Comparison of ENCODE assay signal across 1 cellular context in the genomic region with DNA sequence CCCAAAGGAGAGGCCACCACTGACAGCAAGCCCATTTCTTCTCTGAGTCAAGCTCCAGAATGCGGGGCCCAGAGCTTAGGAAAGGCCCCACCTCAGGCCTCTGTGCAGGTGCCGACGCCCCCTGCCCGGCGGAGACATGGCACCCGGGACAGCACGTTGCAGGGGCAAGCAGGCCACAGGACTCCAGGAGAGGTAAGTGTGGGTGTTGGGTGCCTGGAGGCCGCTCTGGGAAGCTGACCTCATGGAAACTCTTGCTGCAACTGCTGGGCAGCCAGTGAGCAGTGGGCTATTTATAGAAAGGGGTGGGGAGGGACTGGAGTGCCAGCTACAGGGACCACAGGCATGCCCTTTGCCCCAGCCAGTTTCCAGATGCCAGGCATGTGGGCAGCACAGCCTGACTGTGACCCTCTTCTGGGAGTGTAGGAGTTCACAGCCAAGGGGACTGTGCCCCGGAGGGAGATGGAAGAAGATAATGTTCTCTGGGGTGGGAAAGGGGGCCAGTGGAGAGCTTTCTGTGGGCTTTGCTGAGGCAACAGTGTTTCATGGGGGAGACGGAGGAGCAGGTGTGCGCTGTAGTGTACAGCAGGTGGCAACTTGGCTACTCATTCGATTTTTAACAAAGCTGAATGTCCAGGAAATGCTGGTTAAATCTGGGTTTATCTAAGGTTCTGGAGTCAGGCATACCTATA.
A peak's percentile ranks its signal among the peaks of the same experiment; 100 is the strongest.
TF ChIP-seq lines count a peak whose summit lies in the region.

No MANE protein-coding gene starts in this region.

TF ChIP-seq in HepG2, 621 proteins besides CTCF, POLR2A, EP300 and RAD21 (continued from another document):
- TF ChIP-seq, protein P1, sequence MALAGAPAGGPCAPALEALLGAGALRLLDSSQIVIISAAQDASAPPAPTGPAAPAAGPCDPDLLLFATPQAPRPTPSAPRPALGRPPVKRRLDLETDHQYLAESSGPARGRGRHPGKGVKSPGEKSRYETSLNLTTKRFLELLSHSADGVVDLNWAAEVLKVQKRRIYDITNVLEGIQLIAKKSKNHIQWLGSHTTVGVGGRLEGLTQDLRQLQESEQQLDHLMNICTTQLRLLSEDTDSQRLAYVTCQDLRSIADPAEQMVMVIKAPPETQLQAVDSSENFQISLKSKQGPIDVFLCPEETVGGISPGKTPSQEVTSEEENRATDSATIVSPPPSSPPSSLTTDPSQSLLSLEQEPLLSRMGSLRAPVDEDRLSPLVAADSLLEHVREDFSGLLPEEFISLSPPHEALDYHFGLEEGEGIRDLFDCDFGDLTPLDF (CRISPR knock-in tag; IDR thresholded peaks at IDR 0.05), result no peak
- TF ChIP-seq ELF3 (CRISPR knock-in tag; IDR thresholded peaks at IDR 0.05), result 0 out of 2 replicates have a peak, but pooled peaks have one; percentile 17
- peak; percentile 94 for TF ChIP-seq HIC2 (CRISPR knock-in tag; IDR thresholded peaks at IDR 0.05; ENCODE audit: low read depth)
- TF ChIP-seq, protein P2, sequence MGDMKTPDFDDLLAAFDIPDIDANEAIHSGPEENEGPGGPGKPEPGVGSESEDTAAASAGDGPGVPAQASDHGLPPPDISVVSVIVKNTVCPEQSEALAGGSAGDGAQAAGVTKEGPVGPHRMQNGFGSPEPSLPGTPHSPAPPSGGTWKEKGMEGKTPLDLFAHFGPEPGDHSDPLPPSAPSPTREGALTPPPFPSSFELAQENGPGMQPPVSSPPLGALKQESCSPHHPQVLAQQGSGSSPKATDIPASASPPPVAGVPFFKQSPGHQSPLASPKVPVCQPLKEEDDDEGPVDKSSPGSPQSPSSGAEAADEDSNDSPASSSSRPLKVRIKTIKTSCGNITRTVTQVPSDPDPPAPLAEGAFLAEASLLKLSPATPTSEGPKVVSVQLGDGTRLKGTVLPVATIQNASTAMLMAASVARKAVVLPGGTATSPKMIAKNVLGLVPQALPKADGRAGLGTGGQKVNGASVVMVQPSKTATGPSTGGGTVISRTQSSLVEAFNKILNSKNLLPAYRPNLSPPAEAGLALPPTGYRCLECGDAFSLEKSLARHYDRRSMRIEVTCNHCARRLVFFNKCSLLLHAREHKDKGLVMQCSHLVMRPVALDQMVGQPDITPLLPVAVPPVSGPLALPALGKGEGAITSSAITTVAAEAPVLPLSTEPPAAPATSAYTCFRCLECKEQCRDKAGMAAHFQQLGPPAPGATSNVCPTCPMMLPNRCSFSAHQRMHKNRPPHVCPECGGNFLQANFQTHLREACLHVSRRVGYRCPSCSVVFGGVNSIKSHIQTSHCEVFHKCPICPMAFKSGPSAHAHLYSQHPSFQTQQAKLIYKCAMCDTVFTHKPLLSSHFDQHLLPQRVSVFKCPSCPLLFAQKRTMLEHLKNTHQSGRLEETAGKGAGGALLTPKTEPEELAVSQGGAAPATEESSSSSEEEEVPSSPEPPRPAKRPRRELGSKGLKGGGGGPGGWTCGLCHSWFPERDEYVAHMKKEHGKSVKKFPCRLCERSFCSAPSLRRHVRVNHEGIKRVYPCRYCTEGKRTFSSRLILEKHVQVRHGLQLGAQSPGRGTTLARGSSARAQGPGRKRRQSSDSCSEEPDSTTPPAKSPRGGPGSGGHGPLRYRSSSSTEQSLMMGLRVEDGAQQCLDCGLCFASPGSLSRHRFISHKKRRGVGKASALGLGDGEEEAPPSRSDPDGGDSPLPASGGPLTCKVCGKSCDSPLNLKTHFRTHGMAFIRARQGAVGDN (CRISPR knock-in tag; IDR thresholded peaks at IDR 0.05), result peak; percentile 70
- TF ChIP-seq, protein P3, sequence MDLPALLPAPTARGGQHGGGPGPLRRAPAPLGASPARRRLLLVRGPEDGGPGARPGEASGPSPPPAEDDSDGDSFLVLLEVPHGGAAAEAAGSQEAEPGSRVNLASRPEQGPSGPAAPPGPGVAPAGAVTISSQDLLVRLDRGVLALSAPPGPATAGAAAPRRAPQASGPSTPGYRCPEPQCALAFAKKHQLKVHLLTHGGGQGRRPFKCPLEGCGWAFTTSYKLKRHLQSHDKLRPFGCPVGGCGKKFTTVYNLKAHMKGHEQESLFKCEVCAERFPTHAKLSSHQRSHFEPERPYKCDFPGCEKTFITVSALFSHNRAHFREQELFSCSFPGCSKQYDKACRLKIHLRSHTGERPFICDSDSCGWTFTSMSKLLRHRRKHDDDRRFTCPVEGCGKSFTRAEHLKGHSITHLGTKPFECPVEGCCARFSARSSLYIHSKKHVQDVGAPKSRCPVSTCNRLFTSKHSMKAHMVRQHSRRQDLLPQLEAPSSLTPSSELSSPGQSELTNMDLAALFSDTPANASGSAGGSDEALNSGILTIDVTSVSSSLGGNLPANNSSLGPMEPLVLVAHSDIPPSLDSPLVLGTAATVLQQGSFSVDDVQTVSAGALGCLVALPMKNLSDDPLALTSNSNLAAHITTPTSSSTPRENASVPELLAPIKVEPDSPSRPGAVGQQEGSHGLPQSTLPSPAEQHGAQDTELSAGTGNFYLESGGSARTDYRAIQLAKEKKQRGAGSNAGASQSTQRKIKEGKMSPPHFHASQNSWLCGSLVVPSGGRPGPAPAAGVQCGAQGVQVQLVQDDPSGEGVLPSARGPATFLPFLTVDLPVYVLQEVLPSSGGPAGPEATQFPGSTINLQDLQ (CRISPR knock-in tag; IDR thresholded peaks at IDR 0.05), result no peak
- 0 out of 2 replicates have a peak, but pooled peaks have one; percentile 18 for TF ChIP-seq HMG20A (CRISPR knock-in tag; IDR thresholded peaks at IDR 0.05; ENCODE audit: borderline replicate concordance)
- peak; percentile 98 for TF ChIP-seq MEF2D (CRISPR knock-in tag; IDR thresholded peaks at IDR 0.05)
- TF ChIP-seq NFKBIZ (CRISPR knock-in tag; IDR thresholded peaks at IDR 0.05), result no peak
- no peak for TF ChIP-seq SOX6 (IDR thresholded peaks at IDR 0.05)
- 0 out of 2 replicates have a peak, but pooled peaks have one; percentile 22 for TF ChIP-seq SOX6 (CRISPR knock-in tag; IDR thresholded peaks at IDR 0.05)
- TF ChIP-seq ARID5B (CRISPR knock-in tag; IDR thresholded peaks at IDR 0.05), result 0 out of 2 replicates have a peak, but pooled peaks have one; percentile 13
- TF ChIP-seq ZNF460 (CRISPR knock-in tag; IDR thresholded peaks at IDR 0.05; ENCODE audit: borderline replicate concordance), result no peak
- no peak for TF ChIP-seq ARID2 (CRISPR knock-in tag; IDR thresholded peaks at IDR 0.05; ENCODE audit: borderline replicate concordance)
- TF ChIP-seq HNRNPL (IDR thresholded peaks at IDR 0.05; ENCODE audit: low read depth, low read length), result peak; percentile 90
- TF ChIP-seq YEATS2 (CRISPR knock-in tag; IDR thresholded peaks at IDR 0.05; ENCODE audit: borderline replicate concordance), result 0 out of 2 replicates have a peak, but pooled peaks have one; percentile 19
- 0 out of 2 replicates have a peak, but pooled peaks have one; percentile 17 for TF ChIP-seq ZFX (CRISPR knock-in tag; IDR thresholded peaks at IDR 0.05; ENCODE audit: low read depth)
- no peak for TF ChIP-seq MNT (IDR thresholded peaks at IDR 0.05)
- TF ChIP-seq, protein P4, sequence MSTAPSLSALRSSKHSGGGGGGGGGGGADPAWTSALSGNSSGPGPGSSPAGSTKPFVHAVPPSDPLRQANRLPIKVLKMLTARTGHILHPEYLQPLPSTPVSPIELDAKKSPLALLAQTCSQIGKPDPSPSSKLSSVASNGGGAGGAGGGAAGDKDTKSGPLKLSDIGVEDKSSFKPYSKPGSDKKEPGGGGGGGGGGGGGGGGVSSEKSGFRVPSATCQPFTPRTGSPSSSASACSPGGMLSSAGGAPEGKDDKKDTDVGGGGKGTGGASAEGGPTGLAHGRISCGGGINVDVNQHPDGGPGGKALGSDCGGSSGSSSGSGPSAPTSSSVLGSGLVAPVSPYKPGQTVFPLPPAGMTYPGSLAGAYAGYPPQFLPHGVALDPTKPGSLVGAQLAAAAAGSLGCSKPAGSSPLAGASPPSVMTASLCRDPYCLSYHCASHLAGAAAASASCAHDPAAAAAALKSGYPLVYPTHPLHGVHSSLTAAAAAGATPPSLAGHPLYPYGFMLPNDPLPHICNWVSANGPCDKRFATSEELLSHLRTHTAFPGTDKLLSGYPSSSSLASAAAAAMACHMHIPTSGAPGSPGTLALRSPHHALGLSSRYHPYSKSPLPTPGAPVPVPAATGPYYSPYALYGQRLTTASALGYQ (CRISPR knock-in tag; IDR thresholded peaks at IDR 0.05), result no peak
- TF ChIP-seq CHD2 (IDR thresholded peaks at IDR 0.05; ENCODE audit: low read depth, low read length), result peak; percentile 20; the same call in 1 of the 2 replicates
- TF ChIP-seq SALL1 (CRISPR knock-in tag; IDR thresholded peaks at IDR 0.05), result peak; percentile 11; the same call in 1 of the 2 replicates
TF ChIP-seq in HepG2: peak in this region for 14.
